In the genomic region with DNA sequence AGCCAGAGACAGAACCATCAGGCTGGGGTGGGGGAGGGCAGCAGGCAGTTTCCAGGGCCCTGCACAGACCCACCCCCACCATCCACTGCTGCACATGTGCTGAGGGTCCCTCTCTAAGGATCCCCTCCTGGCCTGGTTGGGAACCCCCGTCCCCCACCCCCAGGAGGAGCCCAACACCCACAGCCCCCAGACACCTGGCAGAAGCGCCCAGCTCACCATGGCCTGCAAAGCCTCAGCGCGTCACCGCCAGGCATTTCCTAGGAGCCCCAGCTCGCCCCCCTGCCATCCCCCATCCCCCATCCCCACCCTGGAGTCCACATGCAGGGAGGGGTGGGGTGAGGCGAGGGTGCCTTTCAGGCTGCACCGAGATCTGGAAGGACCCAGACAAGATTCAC, we compare ENCODE assay signal across 19 cellular contexts. TPM values are rescaled to one million over a fixed set of nuclear protein-coding genes. Genes with fewer than 3 reads are reported as not detected.
DNase-seq lines count a peak whose midpoint lies in the region; ATAC-seq and TF ChIP-seq lines count a peak whose summit lies in the region.
"Had no signal": no experiment of that assay in that cellular context is flagged by ENCODE, and none has a peak within 500 bp of the region (broad histone marks: within the 10 kb centered on the region; RNA-seq: fewer than 3 reads in every experiment).

No MANE protein-coding gene starts in this region.

- no peak overlapping the region for H3K4me3 Mint-ChIP-seq in type B pancreatic cell
- H3K4me3 Mint-ChIP-seq: activated CD8-positive, alpha-beta T cell treated with anti-CD3 and anti-CD28 coated beads for 36 hours; CD4-positive, CD25-positive, alpha-beta regulatory T cell; endodermal cell had no signal

- no peak for TF ChIP-seq CTCF in left ventricle myocardium inferior (IDR thresholded peaks at IDR 0.05; ENCODE audit: borderline replicate concordance)
- no peak for TF ChIP-seq CTCF in type B pancreatic cell (conservative IDR thresholded peaks at IDR 0.05)
- TF ChIP-seq CTCF in breast epithelium (IDR thresholded peaks at IDR 0.05): no peak

- H3K9me3 Mint-ChIP-seq in type B pancreatic cell: no peaks in the 10 kb centered on the region
- H3K9me3 Mint-ChIP-seq: activated CD8-positive, alpha-beta T cell treated with anti-CD3 and anti-CD28 coated beads for 36 hours; activated naive CD4-positive, alpha-beta T cell treated with anti-CD3 and anti-CD28 coated beads, Interleukin-2, amount 50 U/mL, for 72 hours; CD4-positive, CD25-positive, alpha-beta regulatory T cell; endodermal cell had no signal

- H3K36me3 ChIP-seq in left ventricle myocardium inferior (peaks cover 74% of the 10 kb centered on the region), NT2/D1 (ENCODE audit: insufficient read depth, insufficient read length, low read length) (peaks cover 42% of the 10 kb centered on the region), breast epithelium (no peaks in the 10 kb centered on the region)

- no peaks in the 10 kb centered on the region for H3K27me3 Mint-ChIP-seq in type B pancreatic cell
- H3K27me3 Mint-ChIP-seq: activated CD8-positive, alpha-beta T cell treated with anti-CD3 and anti-CD28 coated beads for 36 hours; CD4-positive, CD25-positive, alpha-beta regulatory T cell had no signal

- peaks cover 9% of the 10 kb centered on the region for H3K36me3 Mint-ChIP-seq in type B pancreatic cell
- H3K36me3 Mint-ChIP-seq: activated naive CD4-positive, alpha-beta T cell treated with anti-CD3 and anti-CD28 coated beads, Interleukin-2, amount 50 U/mL, for 72 hours had no signal

- DNase-seq in left ventricle myocardium inferior: no peak
- DNase-seq in left cardiac atrium: no peak
- DNase-seq in NT2/D1 (ENCODE audit: low read depth, low spot score): no peak
- DNase-seq in iPS-NIHi11 (ENCODE audit: low spot score): peak; percentile 11
- DNase-seq in type B pancreatic cell (ENCODE audit: extremely low spot score, unreplicated experiment): no peak
- no peak for DNase-seq in breast epithelium (ENCODE audit: low spot score in 2 of 2)
- DNase-seq in kidney tubule cell (ENCODE audit: low spot score): no peak
- DNase-seq: activated CD4-positive, CD25-positive, alpha-beta regulatory T cell; activated CD8-positive, alpha-beta T cell treated with anti-CD3 and anti-CD28 coated beads for 36 hours; DMS153; endodermal cell; GDM1; NCI-H2029; NCI-H345; PC-9; stimulated activated CD4-positive, alpha-beta T cell treated with anti-CD3 and anti-CD28 coated beads, Interleukin-12 subunit alpha, Interleukin-12 subunit beta, amount 100 ng/mL, for 4 hours had no signal

- peak overlapping the region; percentile 36 for H3K9ac ChIP-seq in NT2/D1 (ENCODE audit: insufficient read length, low read depth)

- TF ChIP-seq POLR2A in breast epithelium (IDR thresholded peaks at IDR 0.05): no peak

- H3K9me3 ChIP-seq in left ventricle myocardium inferior (replicated peaks) (no peaks in the 10 kb centered on the region), NT2/D1 (ENCODE audit: insufficient read depth, low read length) (no peaks in the 10 kb centered on the region), breast epithelium (no peaks in the 10 kb centered on the region)

- no peak for ATAC-seq in left cardiac atrium
- ATAC-seq in HG02642 (IDR thresholded peaks at IDR 0.05; ENCODE audit: poor library complexity, unreplicated experiment): no peak
- ATAC-seq: activated CD8-positive, alpha-beta T cell treated with anti-CD3 and anti-CD28 coated beads for 36 hours; activated naive CD4-positive, alpha-beta T cell treated with anti-CD3 and anti-CD28 coated beads, Interleukin-2, amount 50 U/mL, for 72 hours had no signal

- H3K4me1 Mint-ChIP-seq in type B pancreatic cell (ENCODE audit: unreplicated experiment): peaks cover 6% of the 10 kb centered on the region
- H3K4me1 Mint-ChIP-seq: endodermal cell had no signal

- intact Hi-C loops in left ventricle myocardium inferior (cut with micrococcal nuclease) (no loop called here), left cardiac atrium (cut with DNase I) (no loop called here), breast epithelium (cut with DNase I; ENCODE audit: low total_unique reads) (loop anchor here (10.0 kb wide), 1 partner anchor 162 kb away; a partner anchor contains a TSS)

- H3K27me3 ChIP-seq in left ventricle myocardium inferior (ENCODE audit: low read depth): no peaks in the 10 kb centered on the region
- H3K27me3 ChIP-seq in NT2/D1 (ENCODE audit: insufficient read depth, insufficient read length): no peaks in the 10 kb centered on the region
- no peaks in the 10 kb centered on the region for H3K27me3 ChIP-seq in breast epithelium

- H3K4me3 ChIP-seq in left ventricle myocardium inferior (no peak overlapping the region), NT2/D1 (ENCODE audit: insufficient read length, low read depth) (no peak overlapping the region), breast epithelium (no peak overlapping the region)
- H3K4me3 ChIP-seq: PC-9 had no signal

- peak overlapping the region; percentile 59 for H3K27ac Mint-ChIP-seq in type B pancreatic cell
- H3K27ac Mint-ChIP-seq: activated CD8-positive, alpha-beta T cell treated with anti-CD3 and anti-CD28 coated beads for 36 hours; CD4-positive, CD25-positive, alpha-beta regulatory T cell had no signal

- H3K27ac ChIP-seq in left ventricle myocardium inferior (replicated peaks) (peak overlapping the region; percentile 59), breast epithelium (no peak overlapping the region)
- H3K27ac ChIP-seq: PC-9 had no signal

- H3K4me1 ChIP-seq in left ventricle myocardium inferior (peaks cover 49% of the 10 kb centered on the region), NT2/D1 (ENCODE audit: insufficient read depth, insufficient read length) (peaks cover 14% of the 10 kb centered on the region), breast epithelium (peaks cover 20 to 25% of the 10 kb centered on the region in 2 donors)

RNA-seq across cellular contexts. Expression of a gene that starts 9.4 kb away (rescaled TPM):
- total RNA-seq in left ventricle myocardium inferior (40.4 TPM), left cardiac atrium (10 to 100 TPM; 27.7 to 46.9 TPM), type B pancreatic cell (ENCODE audit: low replicate concordance) (59.8 and 79.9 TPM in 2 replicates), breast epithelium (10 to 100 TPM; 34.7 to 55.8 (median 37.9) TPM)

RNA-seq across cellular contexts. Expression of a gene that starts 10.6 kb away (rescaled TPM):
- 6.4 TPM for total RNA-seq in left ventricle myocardium inferior
- total RNA-seq in left cardiac atrium: 1 to 10 TPM; 6.7 to 7.3 TPM
- total RNA-seq in type B pancreatic cell (ENCODE audit: low replicate concordance): 12.3 and 19.7 TPM in 2 replicates
- total RNA-seq in breast epithelium: 10 to 100 TPM; 14.1 to 19.6 (median 17.4) TPM

RNA-seq across cellular contexts. Expression of a gene that starts 10.6 kb away (rescaled TPM):
- 2.2 TPM for total RNA-seq in left ventricle myocardium inferior
- 1 to 10 TPM; 2.4 to 6.3 TPM for total RNA-seq in left cardiac atrium
- total RNA-seq in type B pancreatic cell (ENCODE audit: low replicate concordance): 4.1 and 4.3 TPM in 2 replicates
- 1 to 10 TPM; 3.3 to 4.7 (median 4.3) TPM for total RNA-seq in breast epithelium
